21 cellular contexts compared by ENCODE assay signal in genomic region chr15:61337541-61337940, GRCh38.
DNase-seq lines count a peak whose midpoint lies in the region; ATAC-seq, FAIRE-seq and TF ChIP-seq lines count a peak whose summit lies in the region.
"Had no signal": no experiment of that assay in that cellular context is flagged by ENCODE, and none has a peak within 500 bp of the region (broad histone marks: within the 10 kb centered on the region; RNA-seq: fewer than 3 reads in every experiment).

No MANE protein-coding gene starts in this region.

- H3K79me2 ChIP-seq in GM23338 (replicated peaks; ENCODE audit: insufficient read depth) (no peaks in the 10 kb centered on the region), astrocyte (ENCODE audit: insufficient read depth, low read length) (no peaks in the 10 kb centered on the region)

- H3K36me3 Mint-ChIP-seq in GM23338 (ENCODE audit: low read depth) (no peaks in the 10 kb centered on the region; the same call in 2 of the 3 replicates), astrocyte (ENCODE audit: low read depth, unreplicated experiment) (no peaks in the 10 kb centered on the region)
- H3K36me3 Mint-ChIP-seq: CD8-positive, alpha-beta T cell had no signal

- H2AFZ ChIP-seq in GM23338: peak overlapping the region; percentile 66; the same call in 1 of the 2 replicates
- H2AFZ ChIP-seq in astrocyte (ENCODE audit: low read depth, low read length): no peak overlapping the region

- H3F3A ChIP-seq in GM23338 (replicated peaks; ENCODE audit: low read depth): no peaks in the 10 kb centered on the region

- no peaks in the 10 kb centered on the region; the same call in 1 of the 2 replicates for H3K9me2 ChIP-seq in GM23338 (ENCODE audit: insufficient read depth)

- H3K9me3 Mint-ChIP-seq in GM23338 (no peaks in the 10 kb centered on the region; the same call in 2 of the 3 replicates), astrocyte (ENCODE audit: unreplicated experiment) (no peaks in the 10 kb centered on the region)
- H3K9me3 Mint-ChIP-seq: CD4-positive, alpha-beta T cell had no signal

- H3K27ac Mint-ChIP-seq in GM23338 (no peak overlapping the region), astrocyte (ENCODE audit: unreplicated experiment) (no peak overlapping the region)
- H3K27ac Mint-ChIP-seq: B cell; CD4-positive, alpha-beta T cell; CD8-positive, alpha-beta T cell had no signal

- H3K4me1 ChIP-seq in GM23338 (ENCODE audit: insufficient read depth) (no peaks in the 10 kb centered on the region; the same call in 1 of the 2 replicates), astrocyte (ENCODE audit: insufficient read depth, low read length) (no peaks in the 10 kb centered on the region)
- H3K4me1 ChIP-seq: A549; BLaER1 treated with 17β-estradiol and CSF1 and Interleukin-3, amounts not matched to agents 10 nM and 100 nM; Caco-2 had no signal

- DNase-seq in GM23338 (ENCODE audit: low spot score) (no peak), astrocyte (ENCODE audit: low read depth) (no peak), foreskin fibroblast (peak; percentile 23 to 76), amygdala (lab: John Stamatoyannopoulos, UW) (no peak)
- DNase-seq in activated CD4-positive, alpha-beta T cell treated with anti-CD3 and anti-CD28 coated beads for 4 hours: no peak
- DNase-seq: AML-193; Caco-2; Calu3; CD4-positive, alpha-beta T cell; CD8-positive, alpha-beta T cell; DMS79 treated with DMSO at 0.1 percent for 48 hours; GF-D8 had no signal

- no peak overlapping the region for H3K4me2 ChIP-seq in GM23338
- no peak overlapping the region for H3K4me2 ChIP-seq in astrocyte (ENCODE audit: low read length)
- H3K4me2 ChIP-seq: A549; BLaER1 treated with 17β-estradiol and CSF1 and Interleukin-3, amounts not matched to agents 10 nM and 100 nM had no signal

- FAIRE-seq in astrocyte (lab: Jason Lieb, UNC): no peak
- FAIRE-seq: G401.6, GM12891, GM18507 had no signal

- no peak overlapping the region for H3K9ac ChIP-seq in astrocyte (ENCODE audit: low read length)
- H3K9ac ChIP-seq: BLaER1 treated with 17β-estradiol and CSF1 and Interleukin-3, amounts not matched to agents 10 nM and 100 nM had no signal

- no peaks in the 10 kb centered on the region for H4K20me1 ChIP-seq in GM23338 (replicated peaks; ENCODE audit: insufficient read depth)
- H4K20me1 ChIP-seq in astrocyte (ENCODE audit: insufficient read depth, low read length): no peaks in the 10 kb centered on the region
- H4K20me1 ChIP-seq: BLaER1 treated with 17β-estradiol and CSF1 and Interleukin-3, amounts not matched to agents 10 nM and 100 nM had no signal

- no peak for ATAC-seq in GM23338
- ATAC-seq in GM19328 (IDR thresholded peaks at IDR 0.05; ENCODE audit: unreplicated experiment): no peak
- ATAC-seq: A549; CD8-positive, alpha-beta T cell had no signal

- H3K4me1 Mint-ChIP-seq in GM23338 (peaks cover 6% of the 10 kb centered on the region; the same call in 2 of the 3 replicates), astrocyte (ENCODE audit: low read depth, unreplicated experiment) (peaks cover 3% of the 10 kb centered on the region)
- H3K4me1 Mint-ChIP-seq: B cell had no signal

- no peaks in the 10 kb centered on the region for H3K36me3 ChIP-seq in GM23338 (ENCODE audit: insufficient read depth)
- H3K36me3 ChIP-seq in astrocyte (ENCODE audit: insufficient read depth, low read length): no peaks in the 10 kb centered on the region
- H3K36me3 ChIP-seq: BLaER1 treated with 17β-estradiol and CSF1 and Interleukin-3, amounts not matched to agents 10 nM and 100 nM had no signal

- H3K4me3 Mint-ChIP-seq in GM23338: no peak overlapping the region
- H3K4me3 Mint-ChIP-seq in astrocyte (ENCODE audit: unreplicated experiment): peak overlapping the region; percentile 12
- H3K4me3 Mint-ChIP-seq: B cell; CD4-positive, alpha-beta T cell; CD8-positive, alpha-beta T cell had no signal

- no peaks in the 10 kb centered on the region for H3K9me3 ChIP-seq in astrocyte (ENCODE audit: insufficient read depth, low read depth, low read length)
- H3K9me3 ChIP-seq: A549, Caco-2 had no signal

- TF ChIP-seq CTCF in GM23338 (conservative IDR thresholded peaks at IDR 0.05; ENCODE audit: low read depth in 2 of 2) (no peak), astrocyte (IDR thresholded peaks at IDR 0.05; ENCODE audit: insufficient read depth, low read depth, low read length) (no peak), foreskin fibroblast (IDR thresholded peaks at IDR 0.05; ENCODE audit: low read depth, low read length) (no peak)

- H3K27ac ChIP-seq in GM23338 (ENCODE audit: low read depth) (no peak overlapping the region), astrocyte (ENCODE audit: low read depth, low read length) (no peak overlapping the region)
- H3K27ac ChIP-seq: 22Rv1; A549; BLaER1 treated with 17β-estradiol and CSF1 and Interleukin-3, amounts not matched to agents 10 nM and 100 nM; C4-2B had no signal

- H3K27me3 Mint-ChIP-seq in GM23338 (ENCODE audit: insufficient read depth, low read depth, poor library complexity) (no peaks in the 10 kb centered on the region), astrocyte (ENCODE audit: low read depth, unreplicated experiment) (peaks cover 8% of the 10 kb centered on the region)

- no peaks in the 10 kb centered on the region for H3K27me3 ChIP-seq in GM23338 (ENCODE audit: insufficient read depth)
- no peaks in the 10 kb centered on the region for H3K27me3 ChIP-seq in astrocyte (ENCODE audit: insufficient read depth, low read length)
- H3K27me3 ChIP-seq: BLaER1 treated with 17β-estradiol and CSF1 and Interleukin-3, amounts not matched to agents 10 nM and 100 nM had no signal

- no peak overlapping the region for H3K4me3 ChIP-seq in GM23338
- H3K4me3 ChIP-seq in astrocyte (ENCODE audit: insufficient read depth, low read depth, low read length): no peak overlapping the region
- no peak overlapping the region for H3K4me3 ChIP-seq in foreskin fibroblast (ENCODE audit: low read depth in 1 of 2, low read length in 2 of 2)
- H3K4me3 ChIP-seq: A549; BLaER1 treated with 17β-estradiol and CSF1 and Interleukin-3, amounts not matched to agents 10 nM and 100 nM had no signal

TF ChIP-seq in GM23338, 12 proteins besides CTCF, POLR2A, EP300 and RAD21 (continues in another document):
- TF ChIP-seq STAT1 (IDR thresholded peaks at IDR 0.05; ENCODE audit: unreplicated experiment): no peak
- TF ChIP-seq POLR2AphosphoS5 (IDR thresholded peaks at IDR 0.05; ENCODE audit: low read depth): no peak
- no peak for TF ChIP-seq JUNB (IDR thresholded peaks at IDR 0.05; ENCODE audit: unreplicated experiment)
- no peak for TF ChIP-seq ZNF114 (CRISPR knock-in tag; IDR thresholded peaks at IDR 0.05)
- no peak for TF ChIP-seq ZNF331 (CRISPR knock-in tag; IDR thresholded peaks at IDR 0.05; ENCODE audit: low read depth)
- no peak for TF ChIP-seq CREB1 (CRISPR knock-in tag; IDR thresholded peaks at IDR 0.05; ENCODE audit: low read depth)
- TF ChIP-seq ETS1 (IDR thresholded peaks at IDR 0.05): no peak

Comparison
In these comparisons a context has a peak if more than half of its experiments do, and no peak if none do; other contexts are left out.
1. DNase-seq: peak in foreskin fibroblast (2 of 2); none in GM23338 (single experiment), astrocyte (single experiment), amygdala (0 of 56) and activated CD4-positive, alpha-beta T cell treated with anti-CD3 and anti-CD28 coated beads for 4 hours (0 of 2).